ENCODE assay signal across 1 cellular context in the genomic region with DNA sequence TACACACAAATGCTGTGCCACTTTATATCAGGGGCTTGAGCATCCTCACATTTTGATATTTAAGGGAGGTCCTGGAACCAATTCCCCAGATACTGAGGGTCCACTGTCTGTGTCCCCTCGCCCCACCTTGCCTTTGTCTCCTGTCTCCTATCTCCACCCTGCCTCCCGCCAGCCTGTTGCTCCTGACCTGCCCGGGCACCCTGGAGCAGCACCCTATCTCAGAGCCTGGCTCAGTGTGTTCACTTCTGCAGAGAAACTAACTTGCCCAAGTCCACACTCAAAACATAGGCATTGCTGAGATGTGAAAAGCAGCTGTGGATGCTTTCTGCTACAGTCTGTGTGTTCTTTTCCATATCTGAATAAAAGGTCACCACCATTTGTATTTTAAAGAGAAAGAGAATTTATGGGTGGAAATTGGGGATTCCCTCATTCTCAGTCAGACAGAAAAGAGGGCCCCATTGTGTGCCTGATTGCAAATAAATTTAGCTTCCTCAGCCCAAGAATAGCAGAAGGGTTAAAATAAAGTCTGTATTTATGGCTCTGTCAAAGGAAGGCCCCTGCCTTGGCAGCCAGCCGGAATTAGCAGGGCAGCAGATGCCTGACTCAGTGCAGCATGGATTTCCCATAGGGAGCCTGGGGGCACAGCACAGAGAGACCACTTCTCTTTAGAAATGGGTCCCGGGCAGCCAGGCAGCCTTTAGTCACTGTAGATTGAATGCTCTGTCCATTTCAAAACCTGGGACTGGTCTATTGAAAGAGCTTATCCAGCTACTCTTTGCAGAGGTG.
TF ChIP-seq lines count a peak whose summit lies in the region.

No MANE protein-coding gene starts in this region.

TF ChIP-seq in SK-N-SH, 30 proteins besides CTCF, POLR2A, EP300 and RAD21:
- TF ChIP-seq FOXJ3 (CRISPR knock-in tag; IDR thresholded peaks at IDR 0.05) (peak; percentile 18; the same call in 1 of the 2 replicates), SMC3 (IDR thresholded peaks at IDR 0.05; ENCODE audit: low read depth, low read length) (no peak), CHD2 (IDR thresholded peaks at IDR 0.05; ENCODE audit: low read length, partially characterized antibody) (peak; percentile 78), ZBTB33 (IDR thresholded peaks at IDR 0.05; ENCODE audit: borderline replicate concordance, low read depth) (no peak), MXI1 (IDR thresholded peaks at IDR 0.05; ENCODE audit: low read depth, low read length) (peak; percentile 52; the same call in 1 of the 2 replicates), RCOR1 (IDR thresholded peaks at IDR 0.05; ENCODE audit: low read length) (peak; percentile 81), TCF12 (IDR thresholded peaks at IDR 0.05) (peak; percentile 43; the same call in 1 of the 2 replicates), NFIC (IDR thresholded peaks at IDR 0.05; ENCODE audit: borderline replicate concordance) (peak; percentile 45; the same call in 1 of the 2 replicates)
- TF ChIP-seq, protein P1, sequence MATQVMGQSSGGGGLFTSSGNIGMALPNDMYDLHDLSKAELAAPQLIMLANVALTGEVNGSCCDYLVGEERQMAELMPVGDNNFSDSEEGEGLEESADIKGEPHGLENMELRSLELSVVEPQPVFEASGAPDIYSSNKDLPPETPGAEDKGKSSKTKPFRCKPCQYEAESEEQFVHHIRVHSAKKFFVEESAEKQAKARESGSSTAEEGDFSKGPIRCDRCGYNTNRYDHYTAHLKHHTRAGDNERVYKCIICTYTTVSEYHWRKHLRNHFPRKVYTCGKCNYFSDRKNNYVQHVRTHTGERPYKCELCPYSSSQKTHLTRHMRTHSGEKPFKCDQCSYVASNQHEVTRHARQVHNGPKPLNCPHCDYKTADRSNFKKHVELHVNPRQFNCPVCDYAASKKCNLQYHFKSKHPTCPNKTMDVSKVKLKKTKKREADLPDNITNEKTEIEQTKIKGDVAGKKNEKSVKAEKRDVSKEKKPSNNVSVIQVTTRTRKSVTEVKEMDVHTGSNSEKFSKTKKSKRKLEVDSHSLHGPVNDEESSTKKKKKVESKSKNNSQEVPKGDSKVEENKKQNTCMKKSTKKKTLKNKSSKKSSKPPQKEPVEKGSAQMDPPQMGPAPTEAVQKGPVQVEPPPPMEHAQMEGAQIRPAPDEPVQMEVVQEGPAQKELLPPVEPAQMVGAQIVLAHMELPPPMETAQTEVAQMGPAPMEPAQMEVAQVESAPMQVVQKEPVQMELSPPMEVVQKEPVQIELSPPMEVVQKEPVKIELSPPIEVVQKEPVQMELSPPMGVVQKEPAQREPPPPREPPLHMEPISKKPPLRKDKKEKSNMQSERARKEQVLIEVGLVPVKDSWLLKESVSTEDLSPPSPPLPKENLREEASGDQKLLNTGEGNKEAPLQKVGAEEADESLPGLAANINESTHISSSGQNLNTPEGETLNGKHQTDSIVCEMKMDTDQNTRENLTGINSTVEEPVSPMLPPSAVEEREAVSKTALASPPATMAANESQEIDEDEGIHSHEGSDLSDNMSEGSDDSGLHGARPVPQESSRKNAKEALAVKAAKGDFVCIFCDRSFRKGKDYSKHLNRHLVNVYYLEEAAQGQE (IDR thresholded peaks at IDR 0.05; ENCODE audit: low read depth, low read length) = no peak
- TF ChIP-seq, protein P2, sequence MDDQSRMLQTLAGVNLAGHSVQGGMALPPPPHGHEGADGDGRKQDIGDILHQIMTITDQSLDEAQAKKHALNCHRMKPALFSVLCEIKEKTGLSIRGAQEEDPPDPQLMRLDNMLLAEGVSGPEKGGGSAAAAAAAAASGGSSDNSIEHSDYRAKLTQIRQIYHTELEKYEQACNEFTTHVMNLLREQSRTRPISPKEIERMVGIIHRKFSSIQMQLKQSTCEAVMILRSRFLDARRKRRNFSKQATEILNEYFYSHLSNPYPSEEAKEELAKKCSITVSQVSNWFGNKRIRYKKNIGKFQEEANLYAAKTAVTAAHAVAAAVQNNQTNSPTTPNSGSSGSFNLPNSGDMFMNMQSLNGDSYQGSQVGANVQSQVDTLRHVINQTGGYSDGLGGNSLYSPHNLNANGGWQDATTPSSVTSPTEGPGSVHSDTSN (IDR thresholded peaks at IDR 0.05) = peak; percentile 58
